ENCODE assay signal across 1 cellular context in the genomic region with DNA sequence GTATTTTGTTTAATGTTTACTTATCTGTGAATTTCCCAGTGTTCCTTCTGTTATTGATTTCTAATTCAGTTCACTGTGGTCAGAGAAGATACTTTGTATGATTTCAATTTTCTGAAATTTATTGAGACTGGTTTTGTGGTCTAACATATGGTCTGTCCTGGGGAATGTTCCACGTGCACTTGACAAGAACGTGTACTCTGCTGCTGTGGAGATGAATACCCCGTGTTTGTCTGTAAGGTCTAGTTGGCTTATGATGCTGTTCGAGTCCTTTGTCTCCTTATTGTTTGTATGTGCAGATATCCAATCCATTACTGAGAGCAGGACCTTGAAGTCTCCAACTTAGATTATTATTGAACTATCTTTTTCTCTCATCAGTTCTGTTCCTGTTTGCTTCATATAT.
TF ChIP-seq lines count a peak whose summit lies in the region.

No MANE protein-coding gene starts in this region.

TF ChIP-seq in GM23338, 12 proteins besides CTCF, POLR2A, EP300 and RAD21 (continued from another document):
- TF ChIP-seq, protein P1, sequence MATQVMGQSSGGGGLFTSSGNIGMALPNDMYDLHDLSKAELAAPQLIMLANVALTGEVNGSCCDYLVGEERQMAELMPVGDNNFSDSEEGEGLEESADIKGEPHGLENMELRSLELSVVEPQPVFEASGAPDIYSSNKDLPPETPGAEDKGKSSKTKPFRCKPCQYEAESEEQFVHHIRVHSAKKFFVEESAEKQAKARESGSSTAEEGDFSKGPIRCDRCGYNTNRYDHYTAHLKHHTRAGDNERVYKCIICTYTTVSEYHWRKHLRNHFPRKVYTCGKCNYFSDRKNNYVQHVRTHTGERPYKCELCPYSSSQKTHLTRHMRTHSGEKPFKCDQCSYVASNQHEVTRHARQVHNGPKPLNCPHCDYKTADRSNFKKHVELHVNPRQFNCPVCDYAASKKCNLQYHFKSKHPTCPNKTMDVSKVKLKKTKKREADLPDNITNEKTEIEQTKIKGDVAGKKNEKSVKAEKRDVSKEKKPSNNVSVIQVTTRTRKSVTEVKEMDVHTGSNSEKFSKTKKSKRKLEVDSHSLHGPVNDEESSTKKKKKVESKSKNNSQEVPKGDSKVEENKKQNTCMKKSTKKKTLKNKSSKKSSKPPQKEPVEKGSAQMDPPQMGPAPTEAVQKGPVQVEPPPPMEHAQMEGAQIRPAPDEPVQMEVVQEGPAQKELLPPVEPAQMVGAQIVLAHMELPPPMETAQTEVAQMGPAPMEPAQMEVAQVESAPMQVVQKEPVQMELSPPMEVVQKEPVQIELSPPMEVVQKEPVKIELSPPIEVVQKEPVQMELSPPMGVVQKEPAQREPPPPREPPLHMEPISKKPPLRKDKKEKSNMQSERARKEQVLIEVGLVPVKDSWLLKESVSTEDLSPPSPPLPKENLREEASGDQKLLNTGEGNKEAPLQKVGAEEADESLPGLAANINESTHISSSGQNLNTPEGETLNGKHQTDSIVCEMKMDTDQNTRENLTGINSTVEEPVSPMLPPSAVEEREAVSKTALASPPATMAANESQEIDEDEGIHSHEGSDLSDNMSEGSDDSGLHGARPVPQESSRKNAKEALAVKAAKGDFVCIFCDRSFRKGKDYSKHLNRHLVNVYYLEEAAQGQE (IDR thresholded peaks at IDR 0.05; ENCODE audit: unreplicated experiment) = no peak
- TF ChIP-seq, protein P2, sequence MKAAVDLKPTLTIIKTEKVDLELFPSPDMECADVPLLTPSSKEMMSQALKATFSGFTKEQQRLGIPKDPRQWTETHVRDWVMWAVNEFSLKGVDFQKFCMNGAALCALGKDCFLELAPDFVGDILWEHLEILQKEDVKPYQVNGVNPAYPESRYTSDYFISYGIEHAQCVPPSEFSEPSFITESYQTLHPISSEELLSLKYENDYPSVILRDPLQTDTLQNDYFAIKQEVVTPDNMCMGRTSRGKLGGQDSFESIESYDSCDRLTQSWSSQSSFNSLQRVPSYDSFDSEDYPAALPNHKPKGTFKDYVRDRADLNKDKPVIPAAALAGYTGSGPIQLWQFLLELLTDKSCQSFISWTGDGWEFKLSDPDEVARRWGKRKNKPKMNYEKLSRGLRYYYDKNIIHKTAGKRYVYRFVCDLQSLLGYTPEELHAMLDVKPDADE (IDR thresholded peaks at IDR 0.05) = no peak
- TF ChIP-seq POLR2AphosphoS5 (IDR thresholded peaks at IDR 0.05; ENCODE audit: low read depth) (no peak), STAT1 (IDR thresholded peaks at IDR 0.05; ENCODE audit: unreplicated experiment) (no peak), EZH2phosphoT487 (IDR thresholded peaks at IDR 0.05; ENCODE audit: unreplicated experiment) (no peak), EZH2 (IDR thresholded peaks at IDR 0.05; ENCODE audit: low read depth, unreplicated experiment) (no peak), ZNF114 (CRISPR knock-in tag; IDR thresholded peaks at IDR 0.05) (no peak), NANOG (IDR thresholded peaks at IDR 0.05; ENCODE audit: borderline replicate concordance) (no peak)
